Comparison of ENCODE assay signal across 1 cellular context in genomic region chr5:118967059-118967508, GRCh38.
A peak's percentile ranks its signal among the peaks of the same experiment; 100 is the strongest.
TF ChIP-seq lines count a peak whose summit lies in the region.

No MANE protein-coding gene starts in this region.

TF ChIP-seq in HEK293, 187 proteins besides CTCF, POLR2A, EP300 and RAD21 (continued from another document):
- TF ChIP-seq ZBTB49 (tag by site-specific recombination; IDR thresholded peaks at IDR 0.05; ENCODE audit: low read depth) (no peak), ZNF433 (tag by site-specific recombination; IDR thresholded peaks at IDR 0.05; ENCODE audit: low read depth) (no peak), ZNF184 (tag by site-specific recombination; IDR thresholded peaks at IDR 0.05) (no peak), ZSCAN30 (tag by site-specific recombination; IDR thresholded peaks at IDR 0.05) (no peak), ZBTB26 (tag by site-specific recombination; optimal IDR thresholded peaks at IDR 0.05) (no peak), ZNF571 (tag by site-specific recombination; IDR thresholded peaks at IDR 0.05) (no peak), SETDB1 (IDR thresholded peaks at IDR 0.05; ENCODE audit: insufficient read length, low read length) (peak; percentile 56), SP3 (tag by site-specific recombination; IDR thresholded peaks at IDR 0.05) (no peak), GFI1B (tag by site-specific recombination; IDR thresholded peaks at IDR 0.05) (no peak), ELK4 (IDR thresholded peaks at IDR 0.05; ENCODE audit: borderline replicate concordance, low read depth, low read length) (no peak), ZXDB (tag by site-specific recombination; IDR thresholded peaks at IDR 0.05) (peak; percentile 96), ZNF561 (tag by site-specific recombination; IDR thresholded peaks at IDR 0.05; ENCODE audit: borderline replicate concordance) (no peak), MEIS1 (CRISPR knock-in tag; IDR thresholded peaks at IDR 0.05; ENCODE audit: borderline replicate concordance) (no peak), ZNF791 (tag by site-specific recombination; IDR thresholded peaks at IDR 0.05) (no peak), KLF1 (tag by site-specific recombination; IDR thresholded peaks at IDR 0.05) (peak; percentile 24; the same call in 1 of the 2 replicates), WT1 (tag by site-specific recombination; IDR thresholded peaks at IDR 0.05) (peak; percentile 68; the same call in 1 of the 2 replicates), ZNF624 (tag by site-specific recombination; IDR thresholded peaks at IDR 0.05) (no peak), GLI4 (tag by site-specific recombination; IDR thresholded peaks at IDR 0.05) (no peak), FEZF1 (tag by site-specific recombination; IDR thresholded peaks at IDR 0.05) (peak; percentile 96), ZBTB17 (tag by site-specific recombination; IDR thresholded peaks at IDR 0.05) (no peak), ZNF549 (tag by site-specific recombination; IDR thresholded peaks at IDR 0.05) (no peak), ZNF148 (tag by site-specific recombination; IDR thresholded peaks at IDR 0.05; ENCODE audit: borderline replicate concordance) (no peak), KLF17 (tag by site-specific recombination; IDR thresholded peaks at IDR 0.05) (no peak), ZNF221 (tag by site-specific recombination; IDR thresholded peaks at IDR 0.05; ENCODE audit: borderline replicate concordance) (no peak), SCRT2 (tag by site-specific recombination; IDR thresholded peaks at IDR 0.05) (no peak), ZNF837 (tag by site-specific recombination; IDR thresholded peaks at IDR 0.05) (no peak), ZSCAN4 (tag by site-specific recombination; IDR thresholded peaks at IDR 0.05) (no peak), OVOL3 (tag by site-specific recombination; IDR thresholded peaks at IDR 0.05) (0 out of 2 replicates have a peak, but pooled peaks have one; percentile 59)
TF ChIP-seq in HEK293: peak in this region for 23.
